Comparison of ENCODE assay signal across 10 cellular contexts in the genomic region with DNA sequence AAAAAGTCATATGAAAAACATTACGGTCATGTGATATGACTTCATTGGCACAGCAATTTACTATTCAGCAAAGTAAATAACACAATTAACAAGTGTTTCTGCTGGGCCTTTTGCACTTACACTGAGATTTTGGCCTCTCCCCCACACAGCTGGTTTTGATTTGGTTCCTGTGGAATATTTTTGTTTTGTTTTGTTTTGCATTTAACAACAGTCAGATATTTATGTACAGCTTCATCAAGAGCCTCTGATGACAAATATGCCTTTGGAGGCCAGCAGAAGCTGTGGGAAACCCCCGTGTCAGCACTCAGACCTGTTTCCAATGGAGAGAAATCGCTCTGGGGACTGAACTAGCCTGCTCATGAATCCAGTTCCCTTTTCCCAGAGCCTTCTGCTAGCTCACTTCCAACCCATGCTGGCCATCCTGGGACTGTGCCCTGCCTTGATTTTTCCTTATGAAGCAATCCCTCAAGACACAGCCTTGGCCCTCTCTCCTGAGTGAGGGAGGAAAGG.
DNase-seq lines count a peak whose midpoint lies in the region; ATAC-seq and TF ChIP-seq lines count a peak whose summit lies in the region.
"Had no signal": no experiment of that assay in that cellular context is flagged by ENCODE, and none has a peak within 500 bp of the region (broad histone marks: within the 10 kb centered on the region; RNA-seq: fewer than 3 reads in every experiment).

No MANE protein-coding gene starts in this region.

- no peaks in the 10 kb centered on the region for H3K9me3 ChIP-seq in gastroesophageal sphincter

- peak overlapping the region; percentile 93 for H3K27ac Mint-ChIP-seq in osteocyte (ENCODE audit: unreplicated experiment)
- H3K27ac Mint-ChIP-seq: activated CD4-positive, alpha-beta T cell treated with anti-CD3 and anti-CD28 coated beads, Interleukin-2, amount 10 ng/mL, durations not matched to agents 24 days and 14 days; CD4-positive, alpha-beta T cell had no signal

- ATAC-seq in gastroesophageal sphincter: peak; percentile 84
- ATAC-seq in GM21737 (IDR thresholded peaks at IDR 0.05; ENCODE audit: unreplicated experiment): no peak
- ATAC-seq in GM21717 (IDR thresholded peaks at IDR 0.05; ENCODE audit: unreplicated experiment): no peak

- 34 to 53% methylated on average over 3 of the region's 3 CpGs for WGBS in gastroesophageal sphincter (ENCODE audit: low coverage in 1 of 2), 2 donors

- TF ChIP-seq EP300 in gastroesophageal sphincter (IDR thresholded peaks at IDR 0.05): no peak

- peaks cover 85% of the 10 kb centered on the region for H3K4me1 Mint-ChIP-seq in osteocyte (ENCODE audit: unreplicated experiment)
- H3K4me1 Mint-ChIP-seq: activated CD4-positive, alpha-beta T cell treated with anti-CD3 and anti-CD28 coated beads, Interleukin-2, amount 10 ng/mL, durations not matched to agents 24 days and 14 days had no signal

- no peaks in the 10 kb centered on the region for H3K36me3 ChIP-seq in gastroesophageal sphincter

- no peak for TF ChIP-seq CTCF in gastroesophageal sphincter (IDR thresholded peaks at IDR 0.05)
- no peak for TF ChIP-seq CTCF in osteocyte (IDR thresholded peaks at IDR 0.05)

- H3K36me3 Mint-ChIP-seq in osteocyte (ENCODE audit: unreplicated experiment): no peaks in the 10 kb centered on the region

- H3K4me3 ChIP-seq in gastroesophageal sphincter: no peak overlapping the region

- peak; percentile 83 for DNase-seq in AG08395 (ENCODE audit: low spot score)
- DNase-seq in amniotic stem cell (lab: John Stamatoyannopoulos, UW): peak; percentile 61
- DNase-seq in osteocyte (ENCODE audit: extremely low spot score, unreplicated experiment): no peak
- no peak for DNase-seq in activated CD4-positive, CD25-positive, alpha-beta regulatory T cell (lab: John Stamatoyannopoulos, UW)
- no peak for DNase-seq in NCI-H1436 (lab: John Stamatoyannopoulos, UW)
- DNase-seq: activated CD4-positive, alpha-beta T cell treated with anti-CD3 and anti-CD28 coated beads, Interleukin-2, amount 10 ng/mL, durations not matched to agents 24 days and 14 days; CD4-positive, alpha-beta T cell had no signal

- peak overlapping the region; percentile 34 to 67 (median 52) for H3K27ac ChIP-seq in gastroesophageal sphincter

- H3K27me3 ChIP-seq in gastroesophageal sphincter: no peaks in the 10 kb centered on the region

- TF ChIP-seq POLR2A in gastroesophageal sphincter (IDR thresholded peaks at IDR 0.05): no peak

- H3K27me3 Mint-ChIP-seq in osteocyte (ENCODE audit: unreplicated experiment): no peaks in the 10 kb centered on the region
- H3K27me3 Mint-ChIP-seq: activated CD4-positive, alpha-beta T cell treated with anti-CD3 and anti-CD28 coated beads, Interleukin-2, amount 10 ng/mL, durations not matched to agents 24 days and 14 days; CD4-positive, alpha-beta T cell had no signal

- no peak overlapping the region for H3K4me3 Mint-ChIP-seq in osteocyte (ENCODE audit: unreplicated experiment)
- H3K4me3 Mint-ChIP-seq: activated CD4-positive, alpha-beta T cell treated with anti-CD3 and anti-CD28 coated beads, Interleukin-2, amount 10 ng/mL, durations not matched to agents 24 days and 14 days; CD4-positive, alpha-beta T cell had no signal

- H3K9me3 Mint-ChIP-seq in osteocyte (ENCODE audit: unreplicated experiment): no peaks in the 10 kb centered on the region
- H3K9me3 Mint-ChIP-seq: activated CD4-positive, alpha-beta T cell treated with anti-CD3 and anti-CD28 coated beads, Interleukin-2, amount 10 ng/mL, durations not matched to agents 24 days and 14 days; CD4-positive, alpha-beta T cell had no signal

- peaks cover 0 to 27% (median 3%) of the 10 kb centered on the region in 3 donors for H3K4me1 ChIP-seq in gastroesophageal sphincter

Comparison
In these comparisons a context has a peak if more than half of its experiments do, and no peak if none do; other contexts are left out.
1. DNase-seq: peak in AG08395 (single experiment) and amniotic stem cell (single experiment); none in osteocyte (single experiment), activated CD4-positive, CD25-positive, alpha-beta regulatory T cell (0 of 4) and NCI-H1436 (single experiment).